Comparison of ENCODE assay signal across 19 cellular contexts in genomic region chr1:240280560-240281322, GRCh38.
DNase-seq lines count a peak whose midpoint lies in the region; ATAC-seq and TF ChIP-seq lines count a peak whose summit lies in the region.
"Had no signal": no experiment of that assay in that cellular context is flagged by ENCODE, and none has a peak within 500 bp of the region (broad histone marks: within the 10 kb centered on the region; RNA-seq: fewer than 3 reads in every experiment).

No MANE protein-coding gene starts in this region.

- no peaks in the 10 kb centered on the region for H3F3A ChIP-seq in PC-3 (ENCODE audit: low read length, unreplicated experiment)

- no TSS peak for BruUV-seq in PC-3 (replicated peaks; lab: Mats Ljungman, UMichigan)

- intact Hi-C loops in PC-3 (cut with micrococcal nuclease) = no loop called here

- no peak for TF ChIP-seq CTCF in PC-3 (conservative IDR thresholded peaks at IDR 0.05; ENCODE audit: low read depth, low read length)

- POLR2A ChIA-PET in PC-3 (lab: Charles Lee; ENCODE audit: unreplicated experiment) = no interaction called here

- ATAC-seq in PC-3 (no peak), HG02973 (IDR thresholded peaks at IDR 0.05; ENCODE audit: unreplicated experiment) (no peak)
- ATAC-seq: activated CD4-positive, alpha-beta T cell treated with anti-CD3 and anti-CD28 coated beads for 36 hours; natural killer cell had no signal

- H3K27me3 ChIP-seq in mucosa of rectum (ENCODE audit: control insufficient read depth in 2 of 2, insufficient read depth in 2 of 2, low read length in 2 of 2) = no peaks in the 10 kb centered on the region
- no peaks in the 10 kb centered on the region for H3K27me3 ChIP-seq in PC-3 (ENCODE audit: low read length)
- H3K27me3 ChIP-seq: BLaER1, tibial artery had no signal

- no peak overlapping the region for H3K9ac ChIP-seq in mucosa of rectum (ENCODE audit: low read depth in 1 of 2, low read length in 2 of 2)
- no peak overlapping the region for H3K9ac ChIP-seq in PC-3 (ENCODE audit: low read length)
- H3K9ac ChIP-seq: BLaER1 had no signal

- H3K36me3 ChIP-seq in mucosa of rectum (ENCODE audit: control insufficient read depth in 2 of 2, insufficient read depth in 2 of 2, low read length in 2 of 2) = no peaks in the 10 kb centered on the region
- no peaks in the 10 kb centered on the region; the same call in 1 of the 2 replicates for H3K36me3 ChIP-seq in PC-3 (ENCODE audit: low read depth, low read length)
- H3K36me3 ChIP-seq: BLaER1, tibial artery had no signal

- H3K9me2 ChIP-seq in PC-3 (replicated peaks; ENCODE audit: low read length) = no peaks in the 10 kb centered on the region

- H3K79me2 ChIP-seq in PC-3 (ENCODE audit: low read length) = no peaks in the 10 kb centered on the region

- CTCF ChIA-PET in PC-3 (lab: Charles Lee) = no interaction called here

- H3K4me3 ChIP-seq in mucosa of rectum (ENCODE audit: low read length in 2 of 2) (peak overlapping the region in 1 of 2 donors; percentile 1), PC-3 (ENCODE audit: low read length) (no peak overlapping the region)
- H3K4me3 ChIP-seq: BLaER1, tibial artery had no signal

- H3K9me3 ChIP-seq in mucosa of rectum (ENCODE audit: control insufficient read depth in 2 of 2, low read length in 2 of 2) (no peaks in the 10 kb centered on the region), PC-3 (ENCODE audit: low read length) (no peaks in the 10 kb centered on the region)
- H3K9me3 ChIP-seq: BLaER1, tibial artery had no signal

- H2AFZ ChIP-seq in PC-3 (ENCODE audit: low read length) = no peak overlapping the region

- H3K4me1 ChIP-seq in mucosa of rectum (ENCODE audit: control insufficient read depth in 2 of 2, insufficient read depth in 2 of 2, low read length in 2 of 2) (peaks cover 0 to 6% of the 10 kb centered on the region in 2 donors), PC-3 (ENCODE audit: insufficient read depth, low read length) (0 out of 2 replicates have a peak, but pooled peaks cover 5% of the 10 kb centered on the region)
- H3K4me1 ChIP-seq: BLaER1, tibial artery had no signal

- peak overlapping the region; percentile 19 to 25 for H3K27ac ChIP-seq in mucosa of rectum (ENCODE audit: low read depth in 2 of 2, low read length in 2 of 2)
- H3K27ac ChIP-seq in PC-3 (ENCODE audit: low read length) = no peak overlapping the region
- H3K27ac ChIP-seq: BLaER1, tibial artery had no signal

- DNase-seq in COLO668 (lab: John Stamatoyannopoulos, UW; ENCODE audit: unreplicated experiment) (peak; percentile 40), DMS53 treated with DMSO at 0.1 percent for 48 hours (lab: John Stamatoyannopoulos, UW; ENCODE audit: unreplicated experiment) (peak; percentile 32), NCI-H748 treated with DMSO at 0.1 percent for 48 hours (lab: John Stamatoyannopoulos, UW) (peak; percentile 27), COLO829 (ENCODE audit: low spot score) (no peak), PC-3 (no peak)
- DNase-seq: activated CD4-positive, alpha-beta T cell treated with anti-CD3 and anti-CD28 coated beads for 36 hours; activated effector memory CD4-positive, alpha-beta T cell treated with Interleukin-2 at 50 U/mL for 16 hours; activated naive CD8-positive, alpha-beta T cell treated with anti-CD3 and anti-CD28 coated beads for 36 hours; activated T-cell treated with anti-CD3 and anti-CD28 coated beads for 4 hours; central memory CD4-positive, alpha-beta T cell; COR-L47; natural killer cell; NCI-H187 treated with DMSO at 0.1 percent for 48 hours; NCI-H446; stimulated activated CD4-positive, alpha-beta T cell treated with anti-CD3 and anti-CD28 coated beads, Interleukin-2, amount 100 ng/mL, for 24 hours; tibial artery had no signal

- no peak overlapping the region for H3K4me2 ChIP-seq in PC-3 (ENCODE audit: low read length)
- H3K4me2 ChIP-seq: BLaER1 had no signal

- no peaks in the 10 kb centered on the region for H4K20me1 ChIP-seq in PC-3 (ENCODE audit: low read length)
- H4K20me1 ChIP-seq: BLaER1 had no signal

Comparison
In these comparisons a context has a peak if more than half of its experiments do, and no peak if none do; other contexts are left out.
1. DNase-seq: peak in COLO668 (single experiment), DMS53 treated with DMSO at 0.1 percent for 48 hours (single experiment) and NCI-H748 treated with DMSO at 0.1 percent for 48 hours (single experiment); none in COLO829 (single experiment) and PC-3 (single experiment).